In genomic region chr10:2546894-2547293, GRCh38 we compare ENCODE assay signal across 2 cellular contexts.
DNase-seq lines count a peak whose midpoint lies in the region; ATAC-seq, FAIRE-seq and TF ChIP-seq lines count a peak whose summit lies in the region.
"Not testable (repeated sequence)": the region's sequence is repeated elsewhere in the genome, so short reads cannot be mapped to it uniquely, and the experiment has no call there.

No MANE protein-coding gene starts in this region.

- H3K36me3 ChIP-seq in HEK293 (ENCODE audit: control insufficient read depth in 2 of 2, insufficient read depth in 1 of 2, low read length in 2 of 2): not testable (repeated sequence)

- not testable (repeated sequence) for TF ChIP-seq EP300 in A549 (IDR thresholded peaks at IDR 0.05)

- H3K4me1 ChIP-seq in A549; HEK293 (ENCODE audit: control insufficient read depth, insufficient read depth, low read length): not testable (repeated sequence)

- not testable (repeated sequence) for TF ChIP-seq POLR2A in A549 (IDR thresholded peaks at IDR 0.05; ENCODE audit: low read length)

- POLR2A ChIA-PET in A549 (lab: Yijun Ruan, JAX); HEK293 (lab: Yijun Ruan, JAX): not testable (repeated sequence)

- H3K27ac ChIP-seq in A549; HEK293 (ENCODE audit: extremely low read depth, low read depth, low read length): not testable (repeated sequence)

- not testable (repeated sequence) for DNase-seq in A549 (ENCODE audit: low read depth in 1 of 2, low spot score in 1 of 2)

- not testable (repeated sequence) for TF ChIP-seq CTCF in A549 (IDR thresholded peaks at IDR 0.05); HEK293 (tag by site-specific recombination; IDR thresholded peaks at IDR 0.05)

- WGBS in A549 (ENCODE audit: missing lambda C conversion rate): 14% methylated on average over 3 of the region's 3 CpGs

- not testable (repeated sequence) for TF ChIP-seq RAD21 in A549 (conservative IDR thresholded peaks at IDR 0.05 in 1 of 2, IDR thresholded peaks at IDR 0.05 in 1 of 2)

- not testable (repeated sequence) for H3K4me3 ChIP-seq in A549; HEK293 (ENCODE audit: low read depth, low read length)

- not testable (repeated sequence) for H3K9me3 ChIP-seq in A549; HEK293 (ENCODE audit: control insufficient read depth, insufficient read depth, low read depth, low read length)

- H3K4me2 ChIP-seq in A549: not testable (repeated sequence)

- FAIRE-seq in A549 (lab: Jason Lieb, UNC): not testable (repeated sequence)

- ATAC-seq in A549: not testable (repeated sequence)

- CTCF ChIA-PET in A549 (lab: Yijun Ruan, JAX): not testable (repeated sequence)
- CTCF ChIA-PET in HEK293 (lab: Yijun Ruan, JAX): interaction anchor here (0.5 kb wide), 1 partner anchor 33 kb away, joined by 3 read pairs; no protein-coding TSS in a partner anchor

TF ChIP-seq in A549, 52 proteins besides CTCF, POLR2A, EP300 and RAD21:
- peak; percentile 73 for TF ChIP-seq ZC3H11A (IDR thresholded peaks at IDR 0.05)

TF ChIP-seq in HEK293, 187 proteins besides CTCF, POLR2A, EP300 and RAD21:
- TF ChIP-seq, protein P1, sequence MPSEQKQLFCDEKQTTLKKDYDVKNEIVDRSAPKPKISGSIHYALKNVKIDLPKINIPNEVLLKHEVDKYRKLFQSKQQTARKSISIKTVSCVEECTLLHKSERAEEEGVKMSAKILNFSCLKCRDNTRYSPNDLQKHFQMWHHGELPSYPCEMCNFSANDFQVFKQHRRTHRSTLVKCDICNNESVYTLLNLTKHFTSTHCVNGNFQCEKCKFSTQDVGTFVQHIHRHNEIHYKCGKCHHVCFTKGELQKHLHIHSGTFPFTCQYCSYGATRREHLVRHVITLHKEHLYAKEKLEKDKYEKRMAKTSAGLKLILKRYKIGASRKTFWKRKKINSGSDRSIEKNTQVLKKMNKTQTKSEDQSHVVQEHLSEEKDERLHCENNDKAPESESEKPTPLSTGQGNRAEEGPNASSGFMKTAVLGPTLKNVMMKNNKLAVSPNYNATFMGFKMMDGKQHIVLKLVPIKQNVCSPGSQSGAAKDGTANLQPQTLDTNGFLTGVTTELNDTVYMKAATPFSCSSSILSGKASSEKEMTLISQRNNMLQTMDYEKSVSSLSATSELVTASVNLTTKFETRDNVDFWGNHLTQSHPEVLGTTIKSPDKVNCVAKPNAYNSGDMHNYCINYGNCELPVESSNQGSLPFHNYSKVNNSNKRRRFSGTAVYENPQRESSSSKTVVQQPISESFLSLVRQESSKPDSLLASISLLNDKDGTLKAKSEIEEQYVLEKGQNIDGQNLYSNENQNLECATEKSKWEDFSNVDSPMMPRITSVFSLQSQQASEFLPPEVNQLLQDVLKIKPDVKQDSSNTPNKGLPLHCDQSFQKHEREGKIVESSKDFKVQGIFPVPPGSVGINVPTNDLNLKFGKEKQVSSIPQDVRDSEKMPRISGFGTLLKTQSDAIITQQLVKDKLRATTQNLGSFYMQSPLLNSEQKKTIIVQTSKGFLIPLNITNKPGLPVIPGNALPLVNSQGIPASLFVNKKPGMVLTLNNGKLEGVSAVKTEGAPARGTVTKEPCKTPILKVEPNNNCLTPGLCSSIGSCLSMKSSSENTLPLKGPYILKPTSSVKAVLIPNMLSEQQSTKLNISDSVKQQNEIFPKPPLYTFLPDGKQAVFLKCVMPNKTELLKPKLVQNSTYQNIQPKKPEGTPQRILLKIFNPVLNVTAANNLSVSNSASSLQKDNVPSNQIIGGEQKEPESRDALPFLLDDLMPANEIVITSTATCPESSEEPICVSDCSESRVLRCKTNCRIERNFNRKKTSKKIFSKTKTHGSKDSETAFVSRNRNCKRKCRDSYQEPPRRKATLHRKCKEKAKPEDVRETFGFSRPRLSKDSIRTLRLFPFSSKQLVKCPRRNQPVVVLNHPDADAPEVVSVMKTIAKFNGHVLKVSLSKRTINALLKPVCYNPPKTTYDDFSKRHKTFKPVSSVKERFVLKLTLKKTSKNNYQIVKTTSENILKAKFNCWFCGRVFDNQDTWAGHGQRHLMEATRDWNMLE (tag by site-specific recombination; conservative IDR thresholded peaks at IDR 0.05; ENCODE audit: low read depth): peak; percentile 60; the same call in 1 of the 2 replicates
- TF ChIP-seq ZXDB (tag by site-specific recombination; IDR thresholded peaks at IDR 0.05) (peak; percentile 37; the same call in 1 of the 2 replicates), ZNF266 (tag by site-specific recombination; IDR thresholded peaks at IDR 0.05; ENCODE audit: low read depth) (0 out of 2 replicates have a peak, but pooled peaks have one; percentile 19), ZBTB8A (tag by site-specific recombination; IDR thresholded peaks at IDR 0.05) (0 out of 2 replicates have a peak, but pooled peaks have one; percentile 15), ZNF623 (tag by site-specific recombination; IDR thresholded peaks at IDR 0.05) (peak; percentile 39; the same call in 1 of the 2 replicates), ZNF510 (tag by site-specific recombination; IDR thresholded peaks at IDR 0.05; ENCODE audit: insufficient replicate concordance) (peak; percentile 14), ZNF555 (tag by site-specific recombination; conservative IDR thresholded peaks at IDR 0.05) (peak; percentile 47), ZNF394 (tag by site-specific recombination; IDR thresholded peaks at IDR 0.05; ENCODE audit: borderline replicate concordance) (peak; percentile 74; the same call in 1 of the 2 replicates), ZNF426 (tag by site-specific recombination; IDR thresholded peaks at IDR 0.05) (peak; percentile 55), ZBTB21 (tag by site-specific recombination; IDR thresholded peaks at IDR 0.05) (peak; percentile 17; the same call in 1 of the 2 replicates)
- TF ChIP-seq, protein P2, sequence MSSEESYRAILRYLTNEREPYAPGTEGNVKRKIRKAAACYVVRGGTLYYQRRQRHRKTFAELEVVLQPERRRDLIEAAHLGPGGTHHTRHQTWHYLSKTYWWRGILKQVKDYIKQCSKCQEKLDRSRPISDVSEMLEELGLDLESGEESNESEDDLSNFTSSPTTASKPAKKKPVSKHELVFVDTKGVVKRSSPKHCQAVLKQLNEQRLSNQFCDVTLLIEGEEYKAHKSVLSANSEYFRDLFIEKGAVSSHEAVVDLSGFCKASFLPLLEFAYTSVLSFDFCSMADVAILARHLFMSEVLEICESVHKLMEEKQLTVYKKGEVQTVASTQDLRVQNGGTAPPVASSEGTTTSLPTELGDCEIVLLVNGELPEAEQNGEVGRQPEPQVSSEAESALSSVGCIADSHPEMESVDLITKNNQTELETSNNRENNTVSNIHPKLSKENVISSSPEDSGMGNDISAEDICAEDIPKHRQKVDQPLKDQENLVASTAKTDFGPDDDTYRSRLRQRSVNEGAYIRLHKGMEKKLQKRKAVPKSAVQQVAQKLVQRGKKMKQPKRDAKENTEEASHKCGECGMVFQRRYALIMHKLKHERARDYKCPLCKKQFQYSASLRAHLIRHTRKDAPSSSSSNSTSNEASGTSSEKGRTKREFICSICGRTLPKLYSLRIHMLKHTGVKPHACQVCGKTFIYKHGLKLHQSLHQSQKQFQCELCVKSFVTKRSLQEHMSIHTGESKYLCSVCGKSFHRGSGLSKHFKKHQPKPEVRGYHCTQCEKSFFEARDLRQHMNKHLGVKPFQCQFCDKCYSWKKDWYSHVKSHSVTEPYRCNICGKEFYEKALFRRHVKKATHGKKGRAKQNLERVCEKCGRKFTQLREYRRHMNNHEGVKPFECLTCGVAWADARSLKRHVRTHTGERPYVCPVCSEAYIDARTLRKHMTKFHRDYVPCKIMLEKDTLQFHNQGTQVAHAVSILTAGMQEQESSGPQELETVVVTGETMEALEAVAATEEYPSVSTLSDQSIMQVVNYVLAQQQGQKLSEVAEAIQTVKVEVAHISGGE (tag by site-specific recombination; conservative IDR thresholded peaks at IDR 0.05; ENCODE audit: low read depth): peak; percentile 57
